ENCODE assay signal across 32 cellular contexts in the genomic region with DNA sequence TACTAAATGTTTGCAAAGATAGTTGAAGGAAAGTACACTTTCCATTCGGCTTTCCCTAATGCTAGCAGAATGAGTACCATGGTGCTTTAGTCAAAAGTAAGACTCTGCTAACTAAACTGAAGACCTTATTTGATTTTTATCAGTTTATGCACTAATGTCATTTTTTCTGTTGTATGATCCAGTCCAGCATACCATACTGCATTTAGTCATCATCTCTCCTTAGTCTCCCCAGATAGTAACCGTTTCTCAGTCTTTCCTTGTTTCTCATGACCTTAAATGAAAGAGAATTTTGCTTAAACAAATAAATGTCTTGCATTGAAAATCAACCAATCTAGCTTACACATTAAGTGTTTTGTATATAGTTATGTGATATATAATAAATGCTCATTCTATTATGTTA.
"Had no signal": no experiment of that assay in that cellular context is flagged by ENCODE, and none has a peak within 500 bp of the region (broad histone marks: within the 10 kb centered on the region; RNA-seq: fewer than 3 reads in every experiment).

No MANE protein-coding gene starts in this region.

- H3K4me2 ChIP-seq: KMS-11 had no signal

- H3K4me3 ChIP-seq: ascending aorta, cardiac muscle cell, SJSA1 had no signal

- H3K27me3 ChIP-seq: ascending aorta, cardiac muscle cell, SJSA1 had no signal

- H3K27ac Mint-ChIP-seq: activated B cell treated with CpG ODN at 0.5 μM for 24 hours; activated CD4-positive, alpha-beta memory T cell treated with anti-CD3 and anti-CD28 coated beads, Interleukin-2, amount 10 ng/mL, durations not matched to agents 7 days and 5 days; activated CD8-positive, alpha-beta memory T cell treated with anti-CD3 and anti-CD28 coated beads, Interleukin-2, amount 10 ng/mL, durations not matched to agents 7 days and 5 days; activated naive CD4-positive, alpha-beta T cell treated with anti-CD3 and anti-CD28 coated beads, Interleukin-2, amount 10 ng/mL, durations not matched to agents 7 days and 5 days; activated naive CD8-positive, alpha-beta T cell; activated naive CD8-positive, alpha-beta T cell treated with anti-CD3 and anti-CD28 coated beads, Interleukin-2, amount 50 U/mL, for 24 hours had no signal

- H3K4me1 Mint-ChIP-seq: activated B cell treated with CpG ODN at 0.5 μM for 24 hours; activated CD4-positive, alpha-beta memory T cell treated with anti-CD3 and anti-CD28 coated beads, Interleukin-2, amount 10 ng/mL, durations not matched to agents 7 days and 5 days; activated CD8-positive, alpha-beta memory T cell treated with anti-CD3 and anti-CD28 coated beads, Interleukin-2, amount 10 ng/mL, durations not matched to agents 7 days and 5 days; activated naive CD4-positive, alpha-beta T cell treated with anti-CD3 and anti-CD28 coated beads, Interleukin-2, amount 10 ng/mL, durations not matched to agents 7 days and 5 days; activated naive CD8-positive, alpha-beta T cell treated with anti-CD3 and anti-CD28 coated beads, Interleukin-2, amount 50 U/mL, for 24 hours; central memory CD8-positive, alpha-beta T cell had no signal

- H3K4me1 ChIP-seq: ascending aorta, SJSA1 had no signal

- H3K9me3 Mint-ChIP-seq: activated B cell treated with CpG ODN at 0.5 μM for 24 hours; activated CD4-positive, alpha-beta memory T cell treated with anti-CD3 and anti-CD28 coated beads, Interleukin-2, amount 10 ng/mL, durations not matched to agents 7 days and 5 days; activated naive CD4-positive, alpha-beta T cell treated with anti-CD3 and anti-CD28 coated beads, Interleukin-2, amount 10 ng/mL, durations not matched to agents 7 days and 5 days; activated naive CD8-positive, alpha-beta T cell treated with anti-CD3 and anti-CD28 coated beads, Interleukin-2, amount 50 U/mL, for 24 hours had no signal

- ATAC-seq: activated CD8-positive, alpha-beta memory T cell treated with anti-CD3 and anti-CD28 coated beads, Interleukin-2, amount 10 ng/mL, durations not matched to agents 7 days and 5 days; activated naive CD8-positive, alpha-beta T cell treated with anti-CD3 and anti-CD28 coated beads, Interleukin-2, amount 50 U/mL, for 24 hours; Panc1 had no signal

- H3K36me3 ChIP-seq: ascending aorta, cardiac muscle cell, SJSA1 had no signal

- DNase-seq: activated B cell treated with CpG ODN at 0.5 μM for 24 hours; activated CD4-positive, alpha-beta memory T cell treated with anti-CD3 and anti-CD28 coated beads, Interleukin-2, amount 10 ng/mL, durations not matched to agents 7 days and 5 days; activated CD4-positive, alpha-beta T cell treated with anti-CD3 and anti-CD28 coated beads for 4 hours; activated CD4-positive, CD25-positive, alpha-beta regulatory T cell treated with anti-CD3 and anti-CD28 coated beads, Interleukin-2, amount 50 U/mL, for 72 hours; activated CD8-positive, alpha-beta memory T cell treated with anti-CD3 and anti-CD28 coated beads for 24 hours; activated CD8-positive, alpha-beta memory T cell treated with anti-CD3 and anti-CD28 coated beads, Interleukin-2, amount 10 ng/mL, durations not matched to agents 7 days and 5 days; activated CD8-positive, alpha-beta memory T cell treated with anti-CD3 and anti-CD28 coated beads, Interleukin-2, amount 50 U/mL, for 48 hours; activated effector memory CD4-positive, alpha-beta T cell treated with Interleukin-2 at 50 U/mL for 16 hours; activated naive CD4-positive, alpha-beta T cell treated with anti-CD3 and anti-CD28 coated beads, Interleukin-2, amount 10 ng/mL, durations not matched to agents 7 days and 5 days; activated naive CD8-positive, alpha-beta T cell treated with anti-CD3 and anti-CD28 coated beads, Interleukin-2, amount 50 U/mL, for 24 hours; activated T-cell treated with anti-CD3 and anti-CD28 coated beads, Interleukin-2, amount 50 U/mL, for 48 hours; amygdala; NCI-H1092 treated with DMSO at 0.1 percent for 48 hours; NCI-H1417; NCI-H146; NCI-H1930; NCI-H345; NCI-H524 treated with DMSO at 0.1 percent for 48 hours; NK-92 treated with Interleukin-12 subunit alpha and Interleukin-12 subunit beta, amount 100 ng/mL, for 24 hours; SHP77; SW 1271; T-helper 1 cell; T-helper 2 cell; T-helper 9 cell had no signal

- H3K36me3 Mint-ChIP-seq: activated CD8-positive, alpha-beta memory T cell treated with anti-CD3 and anti-CD28 coated beads, Interleukin-2, amount 10 ng/mL, durations not matched to agents 7 days and 5 days; activated naive CD4-positive, alpha-beta T cell treated with anti-CD3 and anti-CD28 coated beads, Interleukin-2, amount 10 ng/mL, durations not matched to agents 7 days and 5 days; activated naive CD8-positive, alpha-beta T cell had no signal

- H3K27me3 Mint-ChIP-seq: activated B cell treated with CpG ODN at 0.5 μM for 24 hours; activated CD4-positive, alpha-beta memory T cell treated with anti-CD3 and anti-CD28 coated beads, Interleukin-2, amount 10 ng/mL, durations not matched to agents 7 days and 5 days; activated CD8-positive, alpha-beta memory T cell treated with anti-CD3 and anti-CD28 coated beads, Interleukin-2, amount 10 ng/mL, durations not matched to agents 7 days and 5 days; activated naive CD4-positive, alpha-beta T cell treated with anti-CD3 and anti-CD28 coated beads, Interleukin-2, amount 10 ng/mL, durations not matched to agents 7 days and 5 days; activated naive CD8-positive, alpha-beta T cell; activated naive CD8-positive, alpha-beta T cell treated with anti-CD3 and anti-CD28 coated beads, Interleukin-2, amount 50 U/mL, for 24 hours; central memory CD8-positive, alpha-beta T cell had no signal

- H3K4me3 Mint-ChIP-seq: activated B cell treated with CpG ODN at 0.5 μM for 24 hours; activated CD4-positive, alpha-beta memory T cell treated with anti-CD3 and anti-CD28 coated beads, Interleukin-2, amount 10 ng/mL, durations not matched to agents 7 days and 5 days; activated CD8-positive, alpha-beta memory T cell treated with anti-CD3 and anti-CD28 coated beads, Interleukin-2, amount 10 ng/mL, durations not matched to agents 7 days and 5 days; activated naive CD4-positive, alpha-beta T cell treated with anti-CD3 and anti-CD28 coated beads, Interleukin-2, amount 10 ng/mL, durations not matched to agents 7 days and 5 days; activated naive CD8-positive, alpha-beta T cell; activated naive CD8-positive, alpha-beta T cell treated with anti-CD3 and anti-CD28 coated beads, Interleukin-2, amount 50 U/mL, for 24 hours; central memory CD8-positive, alpha-beta T cell had no signal

- H3K9me3 ChIP-seq: ascending aorta, SJSA1 had no signal

- H3K27ac ChIP-seq: ascending aorta, cardiac muscle cell, KMS-11, SJSA1, VCaP had no signal
